In genomic region chr17:76542566-76542971, GRCh38 we compare ENCODE assay signal across 25 cellular contexts. TPM values are rescaled to one million over a fixed set of nuclear protein-coding genes. Genes with fewer than 3 reads are reported as not detected.
A peak's percentile ranks its signal among the peaks of the same experiment; 100 is the strongest.
DNase-seq lines count a peak whose midpoint lies in the region; ATAC-seq, FAIRE-seq and TF ChIP-seq lines count a peak whose summit lies in the region.
"Had no signal": no experiment of that assay in that cellular context is flagged by ENCODE, and none has a peak within 500 bp of the region (broad histone marks: within the 10 kb centered on the region; RNA-seq: fewer than 3 reads in every experiment).

No MANE protein-coding gene starts in this region.

- H3K4me3 Mint-ChIP-seq in T-helper 17 cell = no peak overlapping the region
- H3K4me3 Mint-ChIP-seq: activated CD4-positive, alpha-beta T cell treated with anti-CD3 and anti-CD28 coated beads, Interleukin-2, amount 10 ng/mL, durations not matched to agents 7 days and 5 days; CD4-positive, CD25-positive, alpha-beta regulatory T cell; effector memory CD8-positive, alpha-beta T cell; WTC11 had no signal

- TF ChIP-seq POLR2A in stomach (IDR thresholded peaks at IDR 0.05) (no peak), GM12891 (IDR thresholded peaks at IDR 0.05; ENCODE audit: low read depth, low read length) (no peak)

- H3K36me3 ChIP-seq in H7 (replicated peaks; ENCODE audit: control insufficient read depth, insufficient read depth, low read length) = no peaks in the 10 kb centered on the region
- H3K36me3 ChIP-seq in stomach = no peaks in the 10 kb centered on the region
- H3K36me3 ChIP-seq: adrenal gland, brain microvascular endothelial cell, colonic mucosa had no signal

- no peak for ATAC-seq in T-helper 17 cell
- peak; percentile 52 for ATAC-seq in left colon
- ATAC-seq in GM19455 (IDR thresholded peaks at IDR 0.05; ENCODE audit: unreplicated experiment) = no peak
- ATAC-seq in HG02610 (IDR thresholded peaks at IDR 0.05; ENCODE audit: unreplicated experiment) = no peak
- ATAC-seq: effector memory CD8-positive, alpha-beta T cell; WTC11 had no signal

- H3K27me3 ChIP-seq in H7 (ENCODE audit: control insufficient read depth, insufficient read depth, low read length) (peaks cover 21% of the 10 kb centered on the region), stomach (peaks cover 5 to 63% (median 19%) of the 10 kb centered on the region in 3 donors)
- H3K27me3 ChIP-seq: brain microvascular endothelial cell had no signal

- peak overlapping the region in 3 of 5 donors; percentile 11 to 75 (median 47) for H3K27ac ChIP-seq in stomach
- H3K27ac ChIP-seq: brain microvascular endothelial cell, colonic mucosa had no signal

- no peaks in the 10 kb centered on the region for H3K9me3 ChIP-seq in T-helper 17 cell (ENCODE audit: control insufficient read depth, low read length, poor library complexity, severe bottlenecking)
- H3K9me3 ChIP-seq in stomach = no peaks in the 10 kb centered on the region
- H3K9me3 ChIP-seq: adrenal gland, colonic mucosa had no signal

- H3K27me3 Mint-ChIP-seq in T-helper 17 cell = peaks cover 39% of the 10 kb centered on the region

- H3K4me3 ChIP-seq in H7 (ENCODE audit: insufficient read depth, low read depth, low read length) (no peak overlapping the region), stomach (no peak overlapping the region)
- H3K4me3 ChIP-seq: adrenal gland, colonic mucosa had no signal

- no peak for FAIRE-seq in GM12891 (lab: Jason Lieb, UNC)

- no peak for TF ChIP-seq EP300 in stomach (IDR thresholded peaks at IDR 0.05)

- no peaks in the 10 kb centered on the region for H3K36me3 Mint-ChIP-seq in T-helper 17 cell (ENCODE audit: low read depth)
- H3K36me3 Mint-ChIP-seq: CD4-positive, CD25-positive, alpha-beta regulatory T cell; WTC11 had no signal

- H3K27ac Mint-ChIP-seq in T-helper 17 cell = peak overlapping the region; percentile 11
- H3K27ac Mint-ChIP-seq: activated CD4-positive, alpha-beta T cell treated with anti-CD3 and anti-CD28 coated beads, Interleukin-2, amount 10 ng/mL, durations not matched to agents 7 days and 5 days; effector memory CD8-positive, alpha-beta T cell; WTC11 had no signal

- peaks cover 42 to 74% (median 67%) of the 10 kb centered on the region in 4 donors for H3K4me1 ChIP-seq in stomach
- H3K4me1 ChIP-seq: colonic mucosa had no signal

- intact Hi-C loops in left colon (cut with DNase I, micrococcal nuclease) (no loop called here), stomach (cut with DNase I; ENCODE audit: low total_unique reads) (no loop called here)

- 77 to 90% (median 82%) methylated on average over 10 of the region's 10 CpGs for WGBS in stomach, 5 donors

- TF ChIP-seq CTCF in stomach (IDR thresholded peaks at IDR 0.05) = no peak

- H3K4me1 Mint-ChIP-seq in T-helper 17 cell = peaks cover 8% of the 10 kb centered on the region

- DNase-seq in H7 (peak; percentile 29), T-helper 17 cell (no peak), left colon (no peak), stomach (no peak), GM12891 (ENCODE audit: insufficient read length, low spot score) (no peak)
- DNase-seq: activated CD4-positive, alpha-beta T cell treated with anti-CD3 and anti-CD28 coated beads, Interleukin-2, amount 10 ng/mL, durations not matched to agents 7 days and 5 days; activated T-cell treated with anti-CD3 and anti-CD28 coated beads, Interleukin-2, amount 50 U/mL, for 48 hours; adrenal gland; brain microvascular endothelial cell; CD4-positive, CD25-positive, alpha-beta regulatory T cell; colonic mucosa; effector memory CD8-positive, alpha-beta T cell; erythroblast; NCI-H1092; NCI-H187; NCI-H2171 treated with DMSO at 0.1 percent for 48 hours; NCI-H524; T1000; trophoblast cell had no signal

TF ChIP-seq in GM12891, 5 proteins besides CTCF, POLR2A, EP300 and RAD21:
- TF ChIP-seq SPI1 (IDR thresholded peaks at IDR 0.05; ENCODE audit: low read depth, low read length) (no peak), TAF1 (IDR thresholded peaks at IDR 0.05; ENCODE audit: low read depth, low read length) (no peak), POU2F2 (IDR thresholded peaks at IDR 0.05; ENCODE audit: low read depth, low read length) (no peak), POLR2AphosphoS5 (IDR thresholded peaks at IDR 0.05; ENCODE audit: low read depth, low read length) (no peak), PAX5 (IDR thresholded peaks at IDR 0.05; ENCODE audit: insufficient read depth, low read length, severe bottlenecking) (no peak)

RNA-seq across cellular contexts. Expression of gene PRCD, which starts 2.7 kb away (rescaled TPM):
- total RNA-seq in H7 (2014; rRNA removed; shearing (Covaris generic)) = 0.70 and 0.83 TPM in 2 replicates
- total RNA-seq in T-helper 17 cell (1 to 10 TPM in 1 of 2 donors, not detected in 1; 1.1 TPM), left colon (1 to 10 TPM in 1 of 2 donors, under 1 TPM in 1; 0.92 to 2.3 TPM), stomach (1 to 10 TPM in 1 of 5 donors, under 1 TPM in 1, not detected in 3; 0.72 to 5.7 TPM)
- polyA plus RNA-seq in stomach = 10 to 100 TPM in 1 of 3 donors, 1 to 10 TPM in 2; 3.6 to 12.2 (median 4.2) TPM
- polyA plus RNA-seq in GM12891 (2012; ENCODE audit: low read depth, missing spikeins) = 0.23 TPM
- total RNA-seq: activated CD4-positive, alpha-beta T cell treated with anti-CD3 and anti-CD28 coated beads, Interleukin-2, amount 10 ng/mL, durations not matched to agents 7 days and 5 days; CD4-positive, CD25-positive, alpha-beta regulatory T cell; H4; kidney epithelial cell had no signal

RNA-seq across cellular contexts. Expression of gene CYGB, which starts 5.1 kb away (rescaled TPM):
- total RNA-seq in H7 (2014; rRNA removed; shearing (Covaris generic)) = 1.4 and 3.5 TPM in 2 replicates
- total RNA-seq in T-helper 17 cell (not detected), left colon (10 to 100 TPM in 1 of 2 donors, 1 to 10 TPM in 1; 9.0 to 12.2 TPM), stomach (10 to 100 TPM in 3 of 5 donors, 1 to 10 TPM in 1, not detected in 1; 6.8 to 40.4 (median 28.4) TPM)
- 100 to 1,000 TPM in 1 of 3 donors, 10 to 100 TPM in 1, 1 to 10 TPM in 1; 9.9 to 101 (median 65.1) TPM for polyA plus RNA-seq in stomach
- polyA plus RNA-seq in GM12891 (2012; ENCODE audit: low read depth, missing spikeins) = not detected
- total RNA-seq: activated CD4-positive, alpha-beta T cell treated with anti-CD3 and anti-CD28 coated beads, Interleukin-2, amount 10 ng/mL, durations not matched to agents 7 days and 5 days; CD4-positive, CD25-positive, alpha-beta regulatory T cell had no signal
- polyA plus RNA-seq: CD4-positive, CD25-positive, alpha-beta regulatory T cell had no signal

RNA-seq across cellular contexts. Expression of gene RHBDF2, which starts 41.3 kb away (rescaled TPM):
- 23.0 and 34.3 TPM in 2 replicates for total RNA-seq in H7 (2014; rRNA removed; shearing (Covaris generic))
- 10 to 100 TPM; 38.3 to 48.7 TPM for total RNA-seq in T-helper 17 cell
- total RNA-seq in left colon = 10 to 100 TPM; 11.6 to 12.8 TPM
- total RNA-seq in stomach = 100 to 1,000 TPM in 2 of 5 donors, 10 to 100 TPM in 3; 16.9 to 175 (median 43.8) TPM
- polyA plus RNA-seq in stomach = 10 to 100 TPM in 1 of 3 donors, 1 to 10 TPM in 2; 4.6 to 17.5 (median 9.2) TPM
- 11.8 TPM for polyA plus RNA-seq in GM12891 (2012; ENCODE audit: low read depth, missing spikeins)

RNA-seq across cellular contexts. Expression of gene ST6GALNAC2, which starts 43.1 kb away (rescaled TPM):
- 1.7 and 2.4 TPM in 2 replicates for total RNA-seq in H7 (2014; rRNA removed; shearing (Covaris generic))
- 1 to 10 TPM in 1 of 2 donors, under 1 TPM in 1; 0.68 to 2.2 TPM for total RNA-seq in T-helper 17 cell
- total RNA-seq in left colon = 1 to 10 TPM; 3.9 to 4.5 TPM
- total RNA-seq in stomach = 10 to 100 TPM in 2 of 5 donors, 1 to 10 TPM in 3; 1.2 to 17.8 (median 3.6) TPM
- polyA plus RNA-seq in stomach = 10 to 100 TPM in 1 of 3 donors, 1 to 10 TPM in 2; 3.9 to 17.1 (median 5.5) TPM
- polyA plus RNA-seq in GM12891 (2012; ENCODE audit: low read depth, missing spikeins) = 0.13 TPM
- total RNA-seq: activated CD4-positive, alpha-beta T cell treated with anti-CD3 and anti-CD28 coated beads, Interleukin-2, amount 10 ng/mL, durations not matched to agents 7 days and 5 days; lung microvascular endothelial cell; WTC11 had no signal
